In genomic region chr5:18010053-18010452, GRCh38 we compare ENCODE assay signal across 25 cellular contexts.
A peak's percentile ranks its signal among the peaks of the same experiment; 100 is the strongest.
DNase-seq lines count a peak whose midpoint lies in the region; ATAC-seq, FAIRE-seq and TF ChIP-seq lines count a peak whose summit lies in the region.
"Had no signal": no experiment of that assay in that cellular context is flagged by ENCODE, and none has a peak within 500 bp of the region (broad histone marks: within the 10 kb centered on the region; RNA-seq: fewer than 3 reads in every experiment).

No MANE protein-coding gene starts in this region.

- FAIRE-seq in frontal cortex (lab: Jason Lieb, UNC), result no peak

- H4K8ac ChIP-seq in neuronal stem cell (ENCODE audit: low read depth, low read length), result no peak overlapping the region

- peak; percentile 29 for TF ChIP-seq CTCF in WERI-Rb-1 (IDR thresholded peaks at IDR 0.05; ENCODE audit: low read depth, low read length)

- no peak overlapping the region for H3K4me3 ChIP-seq in WERI-Rb-1 (ENCODE audit: low read depth, low read length)
- no peak overlapping the region for H3K4me3 ChIP-seq in neuronal stem cell (ENCODE audit: low read length in 2 of 2)
- H3K4me3 ChIP-seq: ascending aorta, prostate gland, sigmoid colon, thoracic aorta had no signal

- H3K14ac ChIP-seq in neuronal stem cell (ENCODE audit: low read length), result no peak overlapping the region

- peak; percentile 49 for ATAC-seq in GM18861 (IDR thresholded peaks at IDR 0.05; ENCODE audit: unreplicated experiment)
- peak; percentile 65 for ATAC-seq in HG03342 (IDR thresholded peaks at IDR 0.05; ENCODE audit: unreplicated experiment)
- ATAC-seq: activated naive CD4-positive, alpha-beta T cell treated with anti-CD3 and anti-CD28 coated beads, Interleukin-2, amount 50 U/mL, for 72 hours; CD8-positive, alpha-beta T cell; left cardiac atrium; SK-N-SH treated with all-trans-retinoic acid at 6 μM for 48 hours had no signal

- no peaks in the 10 kb centered on the region for H3K36me3 ChIP-seq in WERI-Rb-1
- no peaks in the 10 kb centered on the region for H3K36me3 ChIP-seq in neuronal stem cell (replicated peaks in 1 of 2; ENCODE audit: control insufficient read depth in 2 of 2, insufficient read depth in 2 of 2, low read length in 2 of 2)
- H3K36me3 ChIP-seq: ascending aorta, neutrophil, prostate gland, sigmoid colon, thoracic aorta had no signal

- H4K91ac ChIP-seq in neuronal stem cell (ENCODE audit: low read depth, low read length, poor library complexity), result no peak overlapping the region

- H3K4ac ChIP-seq in neuronal stem cell (ENCODE audit: low read length), result no peak overlapping the region

- no peak overlapping the region for H2BK5ac ChIP-seq in neuronal stem cell (ENCODE audit: low read length)

- H2BK120ac ChIP-seq in neuronal stem cell (ENCODE audit: low read depth, low read length), result no peak overlapping the region

- peaks cover 0 to 5% of the 10 kb centered on the region in 2 donors for H3K4me1 ChIP-seq in neuronal stem cell (ENCODE audit: control insufficient read depth in 2 of 2, insufficient read depth in 1 of 2, low read depth in 1 of 2, low read length in 2 of 2)
- H3K4me1 ChIP-seq: ascending aorta, prostate gland, sigmoid colon had no signal

- no peak overlapping the region for H3K4me2 ChIP-seq in neuronal stem cell (ENCODE audit: insufficient read depth, low read length, poor library complexity, severe bottlenecking)

- H3K9ac ChIP-seq in neuronal stem cell (ENCODE audit: low read depth, low read length, poor library complexity), result no peak overlapping the region

- DNase-seq in WERI-Rb-1 (no peak), neuronal stem cell (ENCODE audit: low spot score) (no peak), SHP77 treated with DMSO at 0.1 percent for 48 hours (lab: John Stamatoyannopoulos, UW) (no peak), frontal cortex (ENCODE audit: low spot score in 2 of 2) (no peak), NCI-H1417 (lab: John Stamatoyannopoulos, UW) (no peak)
- DNase-seq: activated CD4-positive, alpha-beta T cell treated with anti-CD3 and anti-CD28 coated beads, Interleukin-2, amount 50 U/mL, for 48 hours; activated CD4-positive, CD25-positive, alpha-beta regulatory T cell; CD8-positive, alpha-beta T cell; KBM-7; left cardiac atrium; NCI-H1694; NCI-H2171 treated with DMSO at 0.1 percent for 48 hours; NCI-H524 treated with DMSO at 0.1 percent for 48 hours; sigmoid colon; stimulated activated naive CD4-positive, alpha-beta T cell treated with Interleukin-2 at 50 U/mL for 16 hours; T1000 had no signal

- no peaks in the 10 kb centered on the region for H3K79me1 ChIP-seq in neuronal stem cell (ENCODE audit: low read depth, low read length)

- H3K18ac ChIP-seq in neuronal stem cell (ENCODE audit: low read length), result no peak overlapping the region

- H3K27me3 ChIP-seq in WERI-Rb-1 (ENCODE audit: insufficient read depth, low read depth, severe bottlenecking) (no peaks in the 10 kb centered on the region), neuronal stem cell (ENCODE audit: control insufficient read depth in 3 of 3, insufficient read depth in 3 of 3, low read depth in 1 of 3, low read length in 3 of 3) (no peaks in the 10 kb centered on the region)
- H3K27me3 ChIP-seq: ascending aorta, neutrophil, sigmoid colon had no signal

- no peaks in the 10 kb centered on the region for H3K9me3 ChIP-seq in WERI-Rb-1 (ENCODE audit: severe bottlenecking)
- H3K9me3 ChIP-seq in neuronal stem cell (replicated peaks in 1 of 2; ENCODE audit: control insufficient read depth in 2 of 2, insufficient read depth in 1 of 2, low read depth in 1 of 2, low read length in 2 of 2), result no peaks in the 10 kb centered on the region
- H3K9me3 ChIP-seq: ascending aorta, neutrophil, prostate gland, sigmoid colon, thoracic aorta had no signal

- H2AK5ac ChIP-seq in neuronal stem cell (ENCODE audit: low read depth, low read length), result no peak overlapping the region

- H3K27ac ChIP-seq in WERI-Rb-1, result no peak overlapping the region
- no peak overlapping the region for H3K27ac ChIP-seq in neuronal stem cell (replicated peaks; ENCODE audit: low read length)
- H3K27ac ChIP-seq: ascending aorta, neutrophil, prostate gland, RWPE1, sigmoid colon, thoracic aorta had no signal

- peak overlapping the region; percentile 11 for H2AFZ ChIP-seq in neuronal stem cell (ENCODE audit: low read length)

- no peak overlapping the region for H2BK15ac ChIP-seq in neuronal stem cell (ENCODE audit: low read length)

- H2BK12ac ChIP-seq in neuronal stem cell (ENCODE audit: low read length), result no peak overlapping the region

- WGBS in neuronal stem cell (ENCODE audit: extremely low coverage in 2 of 2, insufficient read length in 2 of 2, insufficient replicate concordance in 1 of 2), 2 donors, result no CpG with 5 or more reads among the region's 2 CpGs

- H3K23ac ChIP-seq in neuronal stem cell (ENCODE audit: low read depth, low read length, poor library complexity), result no peak overlapping the region
